ENCODE assay signal across 15 cellular contexts in the genomic region with DNA sequence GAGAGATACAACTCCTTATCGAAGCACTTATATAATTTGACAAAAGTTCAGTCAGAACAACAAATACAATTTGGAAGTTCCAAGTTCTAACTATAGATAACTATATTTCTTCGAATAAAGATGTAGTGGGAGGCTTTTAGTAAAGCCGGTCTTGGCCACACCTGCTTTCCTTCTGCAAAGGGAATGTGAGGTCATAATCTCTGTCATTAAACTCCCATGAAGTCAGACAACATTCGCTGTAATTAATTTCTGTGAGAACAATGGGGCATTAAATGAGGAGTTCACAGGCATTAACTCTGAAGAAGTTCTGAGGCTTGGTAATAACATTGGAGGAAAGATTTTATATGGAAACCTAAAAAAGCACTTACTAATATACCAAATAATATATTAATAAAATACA.
DNase-seq lines count a peak whose midpoint lies in the region; ATAC-seq lines count a peak whose summit lies in the region.
"Had no signal": no experiment of that assay in that cellular context is flagged by ENCODE, and none has a peak within 500 bp of the region (broad histone marks: within the 10 kb centered on the region; RNA-seq: fewer than 3 reads in every experiment).

No MANE protein-coding gene starts in this region.

- DNase-seq in NCI-H146 (lab: John Stamatoyannopoulos, UW) (peak; percentile 21), NCI-H69 (lab: John Stamatoyannopoulos, UW) (peak; percentile 56), dermis blood vessel endothelial cell (peak; percentile 76), left kidney (ENCODE audit: low read depth, low spot score) (peak; percentile 14), NCI-H2029 (lab: John Stamatoyannopoulos, UW) (no peak)
- DNase-seq in activated CD4-positive, alpha-beta T cell treated with anti-CD3 and anti-CD28 coated beads for 1 hour, result no peak
- no peak for DNase-seq in activated CD4-positive, CD25-positive, alpha-beta regulatory T cell (lab: John Stamatoyannopoulos, UW)
- DNase-seq: AML-193; Calu3; CD4-positive, alpha-beta T cell; CD8-positive, alpha-beta T cell; DMS79 treated with DMSO at 0.1 percent for 48 hours; GF-D8 had no signal

- no peak for ATAC-seq in HG03097 (IDR thresholded peaks at IDR 0.05; ENCODE audit: low FRiP score, unreplicated experiment)
- ATAC-seq: A549; CD8-positive, alpha-beta T cell had no signal

Comparison
In these comparisons a context has a peak if more than half of its experiments do, and no peak if none do; other contexts are left out.
1. DNase-seq: peak in NCI-H146 (single experiment), NCI-H69 (single experiment), dermis blood vessel endothelial cell (single experiment) and left kidney (single experiment); none in activated CD4-positive, alpha-beta T cell treated with anti-CD3 and anti-CD28 coated beads for 1 hour (single experiment), activated CD4-positive, CD25-positive, alpha-beta regulatory T cell (0 of 4) and NCI-H2029 (single experiment).